In the genomic region with DNA sequence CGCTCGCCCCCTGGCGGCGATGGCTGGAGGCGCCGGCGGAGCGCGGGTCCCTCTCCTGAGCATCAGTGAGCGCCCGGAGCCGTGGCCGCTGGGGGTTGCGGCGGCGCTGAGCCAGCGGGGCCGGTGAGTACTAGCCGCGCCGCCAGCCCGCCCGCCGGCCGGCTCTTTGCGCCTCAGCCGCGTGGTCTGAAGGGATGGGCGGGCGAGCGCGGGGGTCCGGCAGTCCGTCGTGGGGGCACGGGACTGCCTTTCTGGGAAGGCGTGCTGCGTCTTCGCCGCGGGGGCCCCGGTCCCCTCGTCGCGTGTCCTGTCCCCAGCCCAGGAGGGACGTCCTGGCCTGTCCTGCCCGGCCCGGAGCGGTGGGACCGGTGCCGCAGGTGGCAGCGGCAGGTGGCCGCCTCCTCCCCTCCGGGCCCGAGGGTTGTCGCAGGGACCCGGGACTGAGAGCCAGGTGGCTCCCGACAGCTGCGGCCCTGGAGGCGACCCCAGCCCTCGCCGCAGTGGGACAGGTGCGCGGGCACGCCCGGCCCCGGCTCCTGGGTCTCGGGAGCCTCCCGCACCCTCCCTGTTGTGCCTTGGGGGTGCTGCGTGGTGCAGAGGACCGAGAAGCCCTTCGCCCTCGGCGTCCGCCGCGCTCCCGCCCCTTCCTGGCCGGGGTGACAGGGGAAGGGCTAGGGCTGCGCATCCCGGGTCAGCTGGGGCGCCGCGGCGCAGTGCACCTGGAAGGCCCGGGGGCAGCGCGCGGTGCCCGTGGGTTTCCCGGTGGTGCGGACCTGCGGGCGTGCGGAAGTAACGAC, we compare ENCODE assay signal across 8 cellular contexts. TPM values are rescaled to one million over a fixed set of nuclear protein-coding genes. Genes with fewer than 3 reads are reported as not detected.
A peak's percentile ranks its signal among the peaks of the same experiment; 100 is the strongest.
DNase-seq lines count a peak whose midpoint lies in the region; ATAC-seq and TF ChIP-seq lines count a peak whose summit lies in the region.

A gene with protein sequence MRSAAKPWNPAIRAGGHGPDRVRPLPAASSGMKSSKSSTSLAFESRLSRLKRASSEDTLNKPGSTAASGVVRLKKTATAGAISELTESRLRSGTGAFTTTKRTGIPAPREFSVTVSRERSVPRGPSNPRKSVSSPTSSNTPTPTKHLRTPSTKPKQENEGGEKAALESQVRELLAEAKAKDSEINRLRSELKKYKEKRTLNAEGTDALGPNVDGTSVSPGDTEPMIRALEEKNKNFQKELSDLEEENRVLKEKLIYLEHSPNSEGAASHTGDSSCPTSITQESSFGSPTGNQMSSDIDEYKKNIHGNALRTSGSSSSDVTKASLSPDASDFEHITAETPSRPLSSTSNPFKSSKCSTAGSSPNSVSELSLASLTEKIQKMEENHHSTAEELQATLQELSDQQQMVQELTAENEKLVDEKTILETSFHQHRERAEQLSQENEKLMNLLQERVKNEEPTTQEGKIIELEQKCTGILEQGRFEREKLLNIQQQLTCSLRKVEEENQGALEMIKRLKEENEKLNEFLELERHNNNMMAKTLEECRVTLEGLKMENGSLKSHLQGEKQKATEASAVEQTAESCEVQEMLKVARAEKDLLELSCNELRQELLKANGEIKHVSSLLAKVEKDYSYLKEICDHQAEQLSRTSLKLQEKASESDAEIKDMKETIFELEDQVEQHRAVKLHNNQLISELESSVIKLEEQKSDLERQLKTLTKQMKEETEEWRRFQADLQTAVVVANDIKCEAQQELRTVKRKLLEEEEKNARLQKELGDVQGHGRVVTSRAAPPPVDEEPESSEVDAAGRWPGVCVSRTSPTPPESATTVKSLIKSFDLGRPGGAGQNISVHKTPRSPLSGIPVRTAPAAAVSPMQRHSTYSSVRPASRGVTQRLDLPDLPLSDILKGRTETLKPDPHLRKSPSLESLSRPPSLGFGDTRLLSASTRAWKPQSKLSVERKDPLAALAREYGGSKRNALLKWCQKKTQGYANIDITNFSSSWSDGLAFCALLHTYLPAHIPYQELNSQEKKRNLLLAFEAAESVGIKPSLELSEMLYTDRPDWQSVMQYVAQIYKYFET (plus strand): TSS at position 58 of the 797 bp plus-strand sequence. CDS start 87,293 bp downstream, outside the sequence.

- peak within 1 kb of the TSS; percentile 80 for H3K27ac ChIP-seq in 22Rv1

- TF ChIP-seq CTCF in 22Rv1 (IDR thresholded peaks at IDR 0.05): peak; percentile 58

- peak; percentile 85 for DNase-seq in NCI-H2227 (lab: John Stamatoyannopoulos, UW; ENCODE audit: unreplicated experiment)
- DNase-seq in activated CD4-positive, CD25-positive, alpha-beta regulatory T cell treated with anti-CD3 and anti-CD28 coated beads, Interleukin-2, amount 50 U/mL, for 72 hours: peak; percentile 92
- DNase-seq in cerebellum (ENCODE audit: low spot score): peak; percentile 88
- peak; percentile 81 for DNase-seq in left lobe of liver (ENCODE audit: low spot score)
- peak; percentile 90 to 92 for DNase-seq in stimulated activated CD4-positive, alpha-beta T cell treated with anti-CD3 and anti-CD28 coated beads, Interleukin-2, amount 100 ng/mL, for 48 hours

- peak; percentile 91 for ATAC-seq in GM18519 (IDR thresholded peaks at IDR 0.05; ENCODE audit: low FRiP score, unreplicated experiment)
- ATAC-seq in HG03064 (IDR thresholded peaks at IDR 0.05; ENCODE audit: low read depth, unreplicated experiment): peak; percentile 92
- ATAC-seq in left lobe of liver: peak; percentile 99

RNA-seq across cellular contexts. Expression of the gene that starts here (rescaled TPM):
- total RNA-seq in cerebellum (67.8 TPM), left lobe of liver (1.9 TPM)

Comparison
In these comparisons a context has a peak if more than half of its experiments do, and no peak if none do; other contexts are left out.
1. Peak in every context shown above with its lines: DNase-seq, ATAC-seq and H3K27ac ChIP-seq.
2. RNA of the gene that starts here (total RNA-seq): 67.8 TPM in cerebellum (single experiment); 1.9 TPM in left lobe of liver (single experiment); every median in the first group is over 10 times any median in the second.